1 cellular context compared by ENCODE assay signal in the genomic region with DNA sequence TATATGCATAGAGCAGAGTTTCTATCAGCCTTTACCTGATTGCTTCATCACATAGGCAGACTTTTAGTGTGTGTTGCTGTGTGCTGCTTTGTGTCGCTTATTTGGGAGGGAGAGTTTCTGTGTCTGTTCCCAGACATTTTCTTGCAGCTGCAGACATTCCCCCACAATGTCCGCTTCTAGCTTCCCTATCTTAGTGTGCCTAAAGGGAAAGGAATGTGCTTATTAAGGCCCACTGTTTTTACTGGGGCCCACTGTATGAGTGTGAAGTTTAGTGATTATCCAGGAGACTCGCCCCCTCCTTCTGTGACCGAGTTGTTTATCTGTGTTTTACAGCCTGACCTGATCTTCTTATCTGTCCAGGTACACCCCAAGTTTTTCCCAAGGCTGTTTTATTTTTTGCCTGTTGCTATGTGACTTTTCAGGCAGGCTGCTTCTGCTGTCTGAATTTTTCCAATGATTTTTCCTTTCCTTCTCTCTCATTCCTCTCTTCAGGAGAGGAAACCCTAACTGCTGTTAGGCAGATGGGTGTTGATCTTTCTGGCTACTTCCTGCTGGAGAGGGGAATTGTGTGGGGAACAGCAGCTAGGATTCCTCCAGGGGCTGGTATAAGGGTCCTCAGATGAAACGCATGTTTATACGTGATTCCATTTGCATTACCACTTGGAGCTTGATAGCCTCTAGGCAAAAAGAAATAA.
TF ChIP-seq lines count a peak whose summit lies in the region.

No MANE protein-coding gene starts in this region.

TF ChIP-seq in SK-N-SH treated with all-trans-retinoic acid at 6 μM for 48 hours, 23 proteins besides CTCF, POLR2A, EP300 and RAD21 (continued from another document):
- TF ChIP-seq, protein P1, sequence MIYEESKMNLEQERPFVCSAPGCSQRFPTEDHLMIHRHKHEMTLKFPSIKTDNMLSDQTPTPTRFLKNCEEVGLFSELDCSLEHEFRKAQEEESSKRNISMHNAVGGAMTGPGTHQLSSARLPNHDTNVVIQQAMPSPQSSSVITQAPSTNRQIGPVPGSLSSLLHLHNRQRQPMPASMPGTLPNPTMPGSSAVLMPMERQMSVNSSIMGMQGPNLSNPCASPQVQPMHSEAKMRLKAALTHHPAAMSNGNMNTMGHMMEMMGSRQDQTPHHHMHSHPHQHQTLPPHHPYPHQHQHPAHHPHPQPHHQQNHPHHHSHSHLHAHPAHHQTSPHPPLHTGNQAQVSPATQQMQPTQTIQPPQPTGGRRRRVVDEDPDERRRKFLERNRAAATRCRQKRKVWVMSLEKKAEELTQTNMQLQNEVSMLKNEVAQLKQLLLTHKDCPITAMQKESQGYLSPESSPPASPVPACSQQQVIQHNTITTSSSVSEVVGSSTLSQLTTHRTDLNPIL (CRISPR knock-in tag; IDR thresholded peaks at IDR 0.05; ENCODE audit: low read depth): no peak
- no peak for TF ChIP-seq ZFP3 (CRISPR knock-in tag; IDR thresholded peaks at IDR 0.05)
